ENCODE assay signal across 8 cellular contexts in the genomic region with DNA sequence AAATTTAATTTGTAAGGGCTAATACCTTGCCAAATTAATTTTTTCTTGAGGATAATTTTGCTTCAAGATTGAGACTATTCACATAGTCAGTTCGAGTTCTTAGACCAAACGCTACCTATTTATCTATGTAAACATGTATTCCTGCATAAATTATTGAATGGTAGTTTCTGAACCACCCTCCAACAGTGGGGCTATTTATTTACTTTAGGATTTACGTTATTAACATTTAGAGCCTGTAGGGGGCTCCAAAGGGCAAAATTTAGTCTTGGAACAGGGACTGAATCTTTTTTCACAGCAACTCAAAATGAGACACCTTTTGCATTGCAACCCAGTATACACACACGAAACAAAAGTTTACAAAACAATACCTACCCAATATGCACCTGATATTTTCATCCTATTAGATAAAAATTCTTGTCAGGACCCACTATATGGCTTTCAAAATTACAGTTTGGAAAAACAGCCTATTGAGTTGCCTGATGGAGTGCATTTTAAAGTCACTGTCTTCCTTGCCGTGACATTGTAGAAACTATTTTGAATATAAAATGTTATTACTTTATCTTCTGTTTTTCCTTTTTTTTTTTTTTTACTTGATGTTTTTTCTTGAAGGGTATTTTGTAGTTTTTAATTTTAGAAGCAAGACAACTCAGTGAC. TPM values are rescaled to one million over a fixed set of nuclear protein-coding genes. Genes with fewer than 3 reads are reported as not detected.
DNase-seq lines count a peak whose midpoint lies in the region; ATAC-seq and TF ChIP-seq lines count a peak whose summit lies in the region.

No MANE protein-coding gene starts in this region.

- no peak overlapping the region for H3K4me2 ChIP-seq in OCI-LY3 (ENCODE audit: low read length)

- no peak overlapping the region for H3K27ac Mint-ChIP-seq in mesothelial cell of epicardium
- H3K27ac Mint-ChIP-seq in activated CD4-positive, alpha-beta memory T cell treated with anti-CD3 and anti-CD28 coated beads for 36 hours: no peak overlapping the region

- TF ChIP-seq CTCF in OCI-LY3 (IDR thresholded peaks at IDR 0.05; ENCODE audit: low read depth, low read length) (peak; percentile 57), mesothelial cell of epicardium (IDR thresholded peaks at IDR 0.05; ENCODE audit: unreplicated experiment) (peak; percentile 62)

- peaks cover 3% of the 10 kb centered on the region for H3K36me3 Mint-ChIP-seq in mesothelial cell of epicardium
- peaks cover 2% of the 10 kb centered on the region for H3K36me3 Mint-ChIP-seq in activated CD4-positive, alpha-beta memory T cell treated with anti-CD3 and anti-CD28 coated beads for 36 hours

- H4K20me1 ChIP-seq in OCI-LY3 (ENCODE audit: insufficient read depth, low read length): no peaks in the 10 kb centered on the region

- intact Hi-C loops in activated CD4-positive, alpha-beta memory T cell treated with anti-CD3 and anti-CD28 coated beads for 36 hours (cut with micrococcal nuclease): loop anchor here (1.0 kb wide), 1 partner anchor 136 kb away; no protein-coding TSS in a partner anchor

- CTCF ChIA-PET in activated CD4-positive, alpha-beta memory T cell treated with anti-CD3 and anti-CD28 coated beads for 36 hours (lab: Charles Lee): interaction anchor here (2.0 kb wide), 1 partner anchor 136 kb away, joined by 9 read pairs; no protein-coding TSS in a partner anchor

- peaks cover 3% of the 10 kb centered on the region for H3K36me3 ChIP-seq in OCI-LY3 (replicated peaks; ENCODE audit: low read depth, low read length)

- H3K27ac ChIP-seq in OCI-LY3 (ENCODE audit: low read length): no peak overlapping the region

- H3K9me3 Mint-ChIP-seq in mesothelial cell of epicardium: no peaks in the 10 kb centered on the region
- H3K9me3 Mint-ChIP-seq in activated CD4-positive, alpha-beta memory T cell treated with anti-CD3 and anti-CD28 coated beads for 36 hours: no peaks in the 10 kb centered on the region

- no peaks in the 10 kb centered on the region for H3K4me1 Mint-ChIP-seq in mesothelial cell of epicardium
- no peaks in the 10 kb centered on the region for H3K4me1 Mint-ChIP-seq in activated CD4-positive, alpha-beta memory T cell treated with anti-CD3 and anti-CD28 coated beads for 36 hours (ENCODE audit: low read depth)

- H3K27me3 ChIP-seq in OCI-LY3 (ENCODE audit: low read depth, low read length): no peaks in the 10 kb centered on the region

- POLR2A ChIA-PET in activated CD4-positive, alpha-beta memory T cell treated with anti-CD3 and anti-CD28 coated beads for 36 hours (lab: Charles Lee): no interaction called here

- H2AFZ ChIP-seq in OCI-LY3 (ENCODE audit: low read depth, low read length): no peak overlapping the region

- H3K9ac ChIP-seq in OCI-LY3 (ENCODE audit: low read length): no peak overlapping the region

- DNase-seq in SIG-M5 treated with dmso at 0.1 percent for 504 hours (lab: John Stamatoyannopoulos, UW; ENCODE audit: unreplicated experiment) (peak; percentile 43), SIG-M5 (lab: John Stamatoyannopoulos, UW) (no peak), dermis microvascular lymphatic vessel endothelial cell (ENCODE audit: low read depth in 2 of 2) (peak; percentile 11 to 54), mesothelial cell of epicardium (ENCODE audit: low spot score in 2 of 2, unreplicated experiment in 2 of 2) (no peak)
- no peak for DNase-seq in activated CD4-positive, alpha-beta memory T cell treated with anti-CD3 and anti-CD28 coated beads for 36 hours

- no peak overlapping the region for H3K4me3 ChIP-seq in OCI-LY3 (ENCODE audit: low read length)

- peak; percentile 69 for ATAC-seq in GM19468 (IDR thresholded peaks at IDR 0.05; ENCODE audit: extremely low read depth, unreplicated experiment)
- peak; percentile 61 for ATAC-seq in HG03571 (IDR thresholded peaks at IDR 0.05; ENCODE audit: unreplicated experiment)

- H3K27me3 Mint-ChIP-seq in mesothelial cell of epicardium (ENCODE audit: low read depth): no peaks in the 10 kb centered on the region
- H3K27me3 Mint-ChIP-seq in activated CD4-positive, alpha-beta memory T cell treated with anti-CD3 and anti-CD28 coated beads for 36 hours: no peaks in the 10 kb centered on the region

- no peaks in the 10 kb centered on the region for H3K9me3 ChIP-seq in OCI-LY3 (ENCODE audit: insufficient read depth, low read length)

- H3K4me3 Mint-ChIP-seq in mesothelial cell of epicardium: no peak overlapping the region
- H3K4me3 Mint-ChIP-seq in activated CD4-positive, alpha-beta memory T cell treated with anti-CD3 and anti-CD28 coated beads for 36 hours: no peak overlapping the region

- no peaks in the 10 kb centered on the region for H3K79me2 ChIP-seq in OCI-LY3 (ENCODE audit: low read length)

- no peaks in the 10 kb centered on the region for H3K4me1 ChIP-seq in OCI-LY3 (ENCODE audit: low read length)

RNA-seq across cellular contexts. Expression of gene POU4F3, which starts 47.1 kb away (rescaled TPM):
- under 0.01 TPM in 1 of 2 replicates, not detected in the other for total RNA-seq in dermis microvascular lymphatic vessel endothelial cell
- total RNA-seq in mesothelial cell of epicardium: 0.09 to 0.25 TPM (median 0.13 TPM) in 3 replicates
- not detected for total RNA-seq in activated CD4-positive, alpha-beta memory T cell treated with anti-CD3 and anti-CD28 coated beads for 36 hours

Comparison
In these comparisons a context has a peak if more than half of its experiments do, and no peak if none do; other contexts are left out.
1. DNase-seq: peak in SIG-M5 treated with dmso at 0.1 percent for 504 hours (single experiment) and dermis microvascular lymphatic vessel endothelial cell (2 of 2); none in SIG-M5 (single experiment), mesothelial cell of epicardium (0 of 2) and activated CD4-positive, alpha-beta memory T cell treated with anti-CD3 and anti-CD28 coated beads for 36 hours (single experiment).